Comparison of ENCODE assay signal across 5 cellular contexts in genomic region chr20:61919239-61919638, GRCh38.
"Had no signal": no experiment of that assay in that cellular context is flagged by ENCODE, and none has a peak within 500 bp of the region (broad histone marks: within the 10 kb centered on the region; RNA-seq: fewer than 3 reads in every experiment).

No MANE protein-coding gene starts in this region.

- H3K36me3 Mint-ChIP-seq: IgD-negative memory B cell had no signal

- DNase-seq: GM23248, GOT3, HCEC 1CT had no signal

- H3K4me1 Mint-ChIP-seq: H9 had no signal

- H3K9me3 Mint-ChIP-seq: H9, IgD-negative memory B cell had no signal

- H3K27ac ChIP-seq: GM23248 had no signal

- H3K27ac Mint-ChIP-seq: H9, IgD-negative memory B cell had no signal

- H3K4me3 ChIP-seq: GM23248 had no signal

- H3K4me3 Mint-ChIP-seq: H9, IgD-negative memory B cell had no signal
